In the genomic region with DNA sequence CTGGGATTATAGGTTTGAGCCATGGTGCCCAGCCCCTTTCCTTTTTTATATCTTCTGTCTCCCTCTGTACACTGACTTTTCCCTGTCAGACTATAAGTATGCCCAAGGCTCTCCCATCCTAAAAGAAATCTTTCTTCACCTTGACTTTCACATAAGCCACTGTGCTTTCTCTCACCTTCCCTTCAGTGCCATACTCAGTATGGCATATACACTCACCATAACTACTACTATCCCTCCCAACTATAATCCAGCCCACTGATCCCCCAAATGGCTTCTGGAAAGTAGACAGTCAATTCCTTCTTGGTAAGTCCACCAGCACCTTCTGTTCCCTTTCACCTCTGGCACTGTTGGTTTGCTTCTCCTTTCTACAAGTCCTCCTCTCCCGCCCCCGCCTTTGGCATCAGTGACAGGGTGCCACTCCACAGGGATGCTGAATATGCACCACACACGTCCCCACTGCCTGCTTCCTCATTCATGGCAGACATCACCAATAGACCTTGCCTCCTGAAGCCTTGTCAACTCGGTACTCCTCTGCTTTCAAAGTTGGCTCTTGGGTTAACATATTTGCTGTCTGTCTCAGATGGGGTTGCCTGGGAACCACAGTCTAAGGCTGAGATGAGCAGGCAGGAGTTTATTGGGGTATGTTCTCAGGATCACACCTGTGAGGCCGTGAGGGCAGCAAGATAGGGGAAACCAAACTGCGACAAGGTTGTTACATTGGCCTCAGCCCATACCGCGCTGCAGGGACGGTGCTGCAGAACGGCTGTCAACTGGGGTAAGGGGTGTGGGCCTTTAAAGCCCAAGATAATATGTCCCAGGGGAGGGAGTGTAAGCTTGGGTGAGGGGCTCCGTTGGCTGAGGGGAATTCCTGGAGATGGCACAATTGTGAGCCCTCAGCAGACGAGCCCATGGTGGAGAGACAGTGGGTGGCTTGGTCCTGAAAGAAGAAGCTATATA, we compare ENCODE assay signal across 1 cellular context.
TF ChIP-seq lines count a peak whose summit lies in the region.

No MANE protein-coding gene starts in this region.

TF ChIP-seq in K562, 482 proteins besides CTCF, POLR2A, EP300 and RAD21 (continued from another document and continues in another):
- TF ChIP-seq, protein P1, sequence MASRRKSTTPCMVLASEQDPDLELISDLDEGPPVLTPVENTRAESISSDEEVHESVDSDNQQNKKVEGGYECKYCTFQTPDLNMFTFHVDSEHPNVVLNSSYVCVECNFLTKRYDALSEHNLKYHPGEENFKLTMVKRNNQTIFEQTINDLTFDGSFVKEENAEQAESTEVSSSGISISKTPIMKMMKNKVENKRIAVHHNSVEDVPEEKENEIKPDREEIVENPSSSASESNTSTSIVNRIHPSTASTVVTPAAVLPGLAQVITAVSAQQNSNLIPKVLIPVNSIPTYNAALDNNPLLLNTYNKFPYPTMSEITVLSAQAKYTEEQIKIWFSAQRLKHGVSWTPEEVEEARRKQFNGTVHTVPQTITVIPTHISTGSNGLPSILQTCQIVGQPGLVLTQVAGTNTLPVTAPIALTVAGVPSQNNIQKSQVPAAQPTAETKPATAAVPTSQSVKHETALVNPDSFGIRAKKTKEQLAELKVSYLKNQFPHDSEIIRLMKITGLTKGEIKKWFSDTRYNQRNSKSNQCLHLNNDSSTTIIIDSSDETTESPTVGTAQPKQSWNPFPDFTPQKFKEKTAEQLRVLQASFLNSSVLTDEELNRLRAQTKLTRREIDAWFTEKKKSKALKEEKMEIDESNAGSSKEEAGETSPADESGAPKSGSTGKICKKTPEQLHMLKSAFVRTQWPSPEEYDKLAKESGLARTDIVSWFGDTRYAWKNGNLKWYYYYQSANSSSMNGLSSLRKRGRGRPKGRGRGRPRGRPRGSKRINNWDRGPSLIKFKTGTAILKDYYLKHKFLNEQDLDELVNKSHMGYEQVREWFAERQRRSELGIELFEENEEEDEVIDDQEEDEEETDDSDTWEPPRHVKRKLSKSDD (conservative IDR thresholded peaks at IDR 0.05; ENCODE audit: low read length): no peak
- TF ChIP-seq, protein P2, sequence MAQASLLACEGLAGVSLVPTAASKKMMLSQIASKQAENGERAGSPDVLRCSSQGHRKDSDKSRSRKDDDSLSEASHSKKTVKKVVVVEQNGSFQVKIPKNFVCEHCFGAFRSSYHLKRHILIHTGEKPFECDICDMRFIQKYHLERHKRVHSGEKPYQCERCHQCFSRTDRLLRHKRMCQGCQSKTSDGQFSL (CRISPR knock-in tag; IDR thresholded peaks at IDR 0.05): no peak
- TF ChIP-seq, protein P2 (tag; IDR thresholded peaks at IDR 0.05): no peak
- TF ChIP-seq, protein P3, sequence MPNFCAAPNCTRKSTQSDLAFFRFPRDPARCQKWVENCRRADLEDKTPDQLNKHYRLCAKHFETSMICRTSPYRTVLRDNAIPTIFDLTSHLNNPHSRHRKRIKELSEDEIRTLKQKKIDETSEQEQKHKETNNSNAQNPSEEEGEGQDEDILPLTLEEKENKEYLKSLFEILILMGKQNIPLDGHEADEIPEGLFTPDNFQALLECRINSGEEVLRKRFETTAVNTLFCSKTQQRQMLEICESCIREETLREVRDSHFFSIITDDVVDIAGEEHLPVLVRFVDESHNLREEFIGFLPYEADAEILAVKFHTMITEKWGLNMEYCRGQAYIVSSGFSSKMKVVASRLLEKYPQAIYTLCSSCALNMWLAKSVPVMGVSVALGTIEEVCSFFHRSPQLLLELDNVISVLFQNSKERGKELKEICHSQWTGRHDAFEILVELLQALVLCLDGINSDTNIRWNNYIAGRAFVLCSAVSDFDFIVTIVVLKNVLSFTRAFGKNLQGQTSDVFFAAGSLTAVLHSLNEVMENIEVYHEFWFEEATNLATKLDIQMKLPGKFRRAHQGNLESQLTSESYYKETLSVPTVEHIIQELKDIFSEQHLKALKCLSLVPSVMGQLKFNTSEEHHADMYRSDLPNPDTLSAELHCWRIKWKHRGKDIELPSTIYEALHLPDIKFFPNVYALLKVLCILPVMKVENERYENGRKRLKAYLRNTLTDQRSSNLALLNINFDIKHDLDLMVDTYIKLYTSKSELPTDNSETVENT (CRISPR knock-in tag; IDR thresholded peaks at IDR 0.05): no peak
- TF ChIP-seq ZNF23 (CRISPR knock-in tag; IDR thresholded peaks at IDR 0.05) (peak; percentile 89), FOSL1 (tag; conservative IDR thresholded peaks at IDR 0.05) (no peak), RFX5 (IDR thresholded peaks at IDR 0.05; ENCODE audit: low read depth, low read length) (no peak), MIER1 (IDR thresholded peaks at IDR 0.05; ENCODE audit: low read depth) (no peak), ZNF561 (CRISPR knock-in tag; conservative IDR thresholded peaks at IDR 0.05) (no peak), BCOR (IDR thresholded peaks at IDR 0.05) (no peak), EGR1 (conservative IDR thresholded peaks at IDR 0.05) (no peak; the same call in 1 of the 2 replicates), CHD1 (IDR thresholded peaks at IDR 0.05; ENCODE audit: low read length) (no peak), RBM34 (IDR thresholded peaks at IDR 0.05; ENCODE audit: borderline replicate concordance, insufficient read depth, low read length) (no peak), NELFE (IDR thresholded peaks at IDR 0.05; ENCODE audit: insufficient read depth, insufficient read length) (no peak), RBFOX2 (IDR thresholded peaks at IDR 0.05; ENCODE audit: low read depth, low read length) (no peak), ZNF79 (CRISPR knock-in tag; IDR thresholded peaks at IDR 0.05; ENCODE audit: low read depth) (no peak), TCF7L2 (IDR thresholded peaks at IDR 0.05; ENCODE audit: low read depth, low read length) (no peak), ZNF507 (tag; conservative IDR thresholded peaks at IDR 0.05) (no peak)
- TF ChIP-seq, protein P4, sequence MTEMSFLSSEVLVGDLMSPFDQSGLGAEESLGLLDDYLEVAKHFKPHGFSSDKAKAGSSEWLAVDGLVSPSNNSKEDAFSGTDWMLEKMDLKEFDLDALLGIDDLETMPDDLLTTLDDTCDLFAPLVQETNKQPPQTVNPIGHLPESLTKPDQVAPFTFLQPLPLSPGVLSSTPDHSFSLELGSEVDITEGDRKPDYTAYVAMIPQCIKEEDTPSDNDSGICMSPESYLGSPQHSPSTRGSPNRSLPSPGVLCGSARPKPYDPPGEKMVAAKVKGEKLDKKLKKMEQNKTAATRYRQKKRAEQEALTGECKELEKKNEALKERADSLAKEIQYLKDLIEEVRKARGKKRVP (CRISPR knock-in tag; IDR thresholded peaks at IDR 0.05): no peak
- TF ChIP-seq, protein P5, sequence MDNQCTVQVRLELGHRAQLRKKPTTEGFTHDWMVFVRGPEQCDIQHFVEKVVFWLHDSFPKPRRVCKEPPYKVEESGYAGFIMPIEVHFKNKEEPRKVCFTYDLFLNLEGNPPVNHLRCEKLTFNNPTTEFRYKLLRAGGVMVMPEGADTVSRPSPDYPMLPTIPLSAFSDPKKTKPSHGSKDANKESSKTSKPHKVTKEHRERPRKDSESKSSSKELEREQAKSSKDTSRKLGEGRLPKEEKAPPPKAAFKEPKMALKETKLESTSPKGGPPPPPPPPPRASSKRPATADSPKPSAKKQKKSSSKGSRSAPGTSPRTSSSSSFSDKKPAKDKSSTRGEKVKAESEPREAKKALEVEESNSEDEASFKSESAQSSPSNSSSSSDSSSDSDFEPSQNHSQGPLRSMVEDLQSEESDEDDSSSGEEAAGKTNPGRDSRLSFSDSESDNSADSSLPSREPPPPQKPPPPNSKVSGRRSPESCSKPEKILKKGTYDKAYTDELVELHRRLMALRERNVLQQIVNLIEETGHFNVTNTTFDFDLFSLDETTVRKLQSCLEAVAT (IDR thresholded peaks at IDR 0.05): peak in 1 of 2 experiments; percentile 96; a peak in 2 of 4 replicates
- TF ChIP-seq, protein P6, sequence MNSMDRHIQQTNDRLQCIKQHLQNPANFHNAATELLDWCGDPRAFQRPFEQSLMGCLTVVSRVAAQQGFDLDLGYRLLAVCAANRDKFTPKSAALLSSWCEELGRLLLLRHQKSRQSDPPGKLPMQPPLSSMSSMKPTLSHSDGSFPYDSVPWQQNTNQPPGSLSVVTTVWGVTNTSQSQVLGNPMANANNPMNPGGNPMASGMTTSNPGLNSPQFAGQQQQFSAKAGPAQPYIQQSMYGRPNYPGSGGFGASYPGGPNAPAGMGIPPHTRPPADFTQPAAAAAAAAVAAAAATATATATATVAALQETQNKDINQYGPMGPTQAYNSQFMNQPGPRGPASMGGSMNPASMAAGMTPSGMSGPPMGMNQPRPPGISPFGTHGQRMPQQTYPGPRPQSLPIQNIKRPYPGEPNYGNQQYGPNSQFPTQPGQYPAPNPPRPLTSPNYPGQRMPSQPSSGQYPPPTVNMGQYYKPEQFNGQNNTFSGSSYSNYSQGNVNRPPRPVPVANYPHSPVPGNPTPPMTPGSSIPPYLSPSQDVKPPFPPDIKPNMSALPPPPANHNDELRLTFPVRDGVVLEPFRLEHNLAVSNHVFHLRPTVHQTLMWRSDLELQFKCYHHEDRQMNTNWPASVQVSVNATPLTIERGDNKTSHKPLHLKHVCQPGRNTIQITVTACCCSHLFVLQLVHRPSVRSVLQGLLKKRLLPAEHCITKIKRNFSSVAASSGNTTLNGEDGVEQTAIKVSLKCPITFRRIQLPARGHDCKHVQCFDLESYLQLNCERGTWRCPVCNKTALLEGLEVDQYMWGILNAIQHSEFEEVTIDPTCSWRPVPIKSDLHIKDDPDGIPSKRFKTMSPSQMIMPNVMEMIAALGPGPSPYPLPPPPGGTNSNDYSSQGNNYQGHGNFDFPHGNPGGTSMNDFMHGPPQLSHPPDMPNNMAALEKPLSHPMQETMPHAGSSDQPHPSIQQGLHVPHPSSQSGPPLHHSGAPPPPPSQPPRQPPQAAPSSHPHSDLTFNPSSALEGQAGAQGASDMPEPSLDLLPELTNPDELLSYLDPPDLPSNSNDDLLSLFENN (IDR thresholded peaks at IDR 0.05; ENCODE audit: low read depth in 2 of 2, low read length in 2 of 2): no peak
- TF ChIP-seq, protein P7, sequence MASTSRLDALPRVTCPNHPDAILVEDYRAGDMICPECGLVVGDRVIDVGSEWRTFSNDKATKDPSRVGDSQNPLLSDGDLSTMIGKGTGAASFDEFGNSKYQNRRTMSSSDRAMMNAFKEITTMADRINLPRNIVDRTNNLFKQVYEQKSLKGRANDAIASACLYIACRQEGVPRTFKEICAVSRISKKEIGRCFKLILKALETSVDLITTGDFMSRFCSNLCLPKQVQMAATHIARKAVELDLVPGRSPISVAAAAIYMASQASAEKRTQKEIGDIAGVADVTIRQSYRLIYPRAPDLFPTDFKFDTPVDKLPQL (IDR thresholded peaks at IDR 0.05; ENCODE audit: extremely low read depth, insufficient read length): no peak
- TF ChIP-seq, protein P8, sequence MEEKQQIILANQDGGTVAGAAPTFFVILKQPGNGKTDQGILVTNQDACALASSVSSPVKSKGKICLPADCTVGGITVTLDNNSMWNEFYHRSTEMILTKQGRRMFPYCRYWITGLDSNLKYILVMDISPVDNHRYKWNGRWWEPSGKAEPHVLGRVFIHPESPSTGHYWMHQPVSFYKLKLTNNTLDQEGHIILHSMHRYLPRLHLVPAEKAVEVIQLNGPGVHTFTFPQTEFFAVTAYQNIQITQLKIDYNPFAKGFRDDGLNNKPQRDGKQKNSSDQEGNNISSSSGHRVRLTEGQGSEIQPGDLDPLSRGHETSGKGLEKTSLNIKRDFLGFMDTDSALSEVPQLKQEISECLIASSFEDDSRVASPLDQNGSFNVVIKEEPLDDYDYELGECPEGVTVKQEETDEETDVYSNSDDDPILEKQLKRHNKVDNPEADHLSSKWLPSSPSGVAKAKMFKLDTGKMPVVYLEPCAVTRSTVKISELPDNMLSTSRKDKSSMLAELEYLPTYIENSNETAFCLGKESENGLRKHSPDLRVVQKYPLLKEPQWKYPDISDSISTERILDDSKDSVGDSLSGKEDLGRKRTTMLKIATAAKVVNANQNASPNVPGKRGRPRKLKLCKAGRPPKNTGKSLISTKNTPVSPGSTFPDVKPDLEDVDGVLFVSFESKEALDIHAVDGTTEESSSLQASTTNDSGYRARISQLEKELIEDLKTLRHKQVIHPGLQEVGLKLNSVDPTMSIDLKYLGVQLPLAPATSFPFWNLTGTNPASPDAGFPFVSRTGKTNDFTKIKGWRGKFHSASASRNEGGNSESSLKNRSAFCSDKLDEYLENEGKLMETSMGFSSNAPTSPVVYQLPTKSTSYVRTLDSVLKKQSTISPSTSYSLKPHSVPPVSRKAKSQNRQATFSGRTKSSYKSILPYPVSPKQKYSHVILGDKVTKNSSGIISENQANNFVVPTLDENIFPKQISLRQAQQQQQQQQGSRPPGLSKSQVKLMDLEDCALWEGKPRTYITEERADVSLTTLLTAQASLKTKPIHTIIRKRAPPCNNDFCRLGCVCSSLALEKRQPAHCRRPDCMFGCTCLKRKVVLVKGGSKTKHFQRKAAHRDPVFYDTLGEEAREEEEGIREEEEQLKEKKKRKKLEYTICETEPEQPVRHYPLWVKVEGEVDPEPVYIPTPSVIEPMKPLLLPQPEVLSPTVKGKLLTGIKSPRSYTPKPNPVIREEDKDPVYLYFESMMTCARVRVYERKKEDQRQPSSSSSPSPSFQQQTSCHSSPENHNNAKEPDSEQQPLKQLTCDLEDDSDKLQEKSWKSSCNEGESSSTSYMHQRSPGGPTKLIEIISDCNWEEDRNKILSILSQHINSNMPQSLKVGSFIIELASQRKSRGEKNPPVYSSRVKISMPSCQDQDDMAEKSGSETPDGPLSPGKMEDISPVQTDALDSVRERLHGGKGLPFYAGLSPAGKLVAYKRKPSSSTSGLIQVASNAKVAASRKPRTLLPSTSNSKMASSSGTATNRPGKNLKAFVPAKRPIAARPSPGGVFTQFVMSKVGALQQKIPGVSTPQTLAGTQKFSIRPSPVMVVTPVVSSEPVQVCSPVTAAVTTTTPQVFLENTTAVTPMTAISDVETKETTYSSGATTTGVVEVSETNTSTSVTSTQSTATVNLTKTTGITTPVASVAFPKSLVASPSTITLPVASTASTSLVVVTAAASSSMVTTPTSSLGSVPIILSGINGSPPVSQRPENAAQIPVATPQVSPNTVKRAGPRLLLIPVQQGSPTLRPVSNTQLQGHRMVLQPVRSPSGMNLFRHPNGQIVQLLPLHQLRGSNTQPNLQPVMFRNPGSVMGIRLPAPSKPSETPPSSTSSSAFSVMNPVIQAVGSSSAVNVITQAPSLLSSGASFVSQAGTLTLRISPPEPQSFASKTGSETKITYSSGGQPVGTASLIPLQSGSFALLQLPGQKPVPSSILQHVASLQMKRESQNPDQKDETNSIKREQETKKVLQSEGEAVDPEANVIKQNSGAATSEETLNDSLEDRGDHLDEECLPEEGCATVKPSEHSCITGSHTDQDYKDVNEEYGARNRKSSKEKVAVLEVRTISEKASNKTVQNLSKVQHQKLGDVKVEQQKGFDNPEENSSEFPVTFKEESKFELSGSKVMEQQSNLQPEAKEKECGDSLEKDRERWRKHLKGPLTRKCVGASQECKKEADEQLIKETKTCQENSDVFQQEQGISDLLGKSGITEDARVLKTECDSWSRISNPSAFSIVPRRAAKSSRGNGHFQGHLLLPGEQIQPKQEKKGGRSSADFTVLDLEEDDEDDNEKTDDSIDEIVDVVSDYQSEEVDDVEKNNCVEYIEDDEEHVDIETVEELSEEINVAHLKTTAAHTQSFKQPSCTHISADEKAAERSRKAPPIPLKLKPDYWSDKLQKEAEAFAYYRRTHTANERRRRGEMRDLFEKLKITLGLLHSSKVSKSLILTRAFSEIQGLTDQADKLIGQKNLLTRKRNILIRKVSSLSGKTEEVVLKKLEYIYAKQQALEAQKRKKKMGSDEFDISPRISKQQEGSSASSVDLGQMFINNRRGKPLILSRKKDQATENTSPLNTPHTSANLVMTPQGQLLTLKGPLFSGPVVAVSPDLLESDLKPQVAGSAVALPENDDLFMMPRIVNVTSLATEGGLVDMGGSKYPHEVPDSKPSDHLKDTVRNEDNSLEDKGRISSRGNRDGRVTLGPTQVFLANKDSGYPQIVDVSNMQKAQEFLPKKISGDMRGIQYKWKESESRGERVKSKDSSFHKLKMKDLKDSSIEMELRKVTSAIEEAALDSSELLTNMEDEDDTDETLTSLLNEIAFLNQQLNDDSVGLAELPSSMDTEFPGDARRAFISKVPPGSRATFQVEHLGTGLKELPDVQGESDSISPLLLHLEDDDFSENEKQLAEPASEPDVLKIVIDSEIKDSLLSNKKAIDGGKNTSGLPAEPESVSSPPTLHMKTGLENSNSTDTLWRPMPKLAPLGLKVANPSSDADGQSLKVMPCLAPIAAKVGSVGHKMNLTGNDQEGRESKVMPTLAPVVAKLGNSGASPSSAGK (IDR thresholded peaks at IDR 0.05): no peak
